In genomic region chr4:89254847-89255246, GRCh38 we compare ENCODE assay signal across 8 cellular contexts. TPM values are rescaled to one million over a fixed set of nuclear protein-coding genes. Genes with fewer than 3 reads are reported as not detected.
DNase-seq lines count a peak whose midpoint lies in the region; ATAC-seq, FAIRE-seq and TF ChIP-seq lines count a peak whose summit lies in the region.

No MANE protein-coding gene starts in this region.

- H3K23ac ChIP-seq in H1 (ENCODE audit: insufficient read length) = no peak overlapping the region

- no peak overlapping the region for H3K4me3 ChIP-seq in AG04449 (ENCODE audit: low read depth, low read length)
- no peak overlapping the region for H3K4me3 ChIP-seq in H1 (ENCODE audit: extremely low read depth in 1 of 4, insufficient read depth in 2 of 4, low read depth in 3 of 4, low read length in 4 of 4)
- no peak overlapping the region for H3K4me3 ChIP-seq in parathyroid adenoma (ENCODE audit: low read depth, low read length)

- H3K27me3 ChIP-seq in H1 (replicated peaks in 1 of 4; ENCODE audit: control insufficient read depth in 3 of 4, extremely low read depth in 1 of 4, insufficient read depth in 3 of 4, low read length in 3 of 4) (no peaks in the 10 kb centered on the region), parathyroid adenoma (ENCODE audit: control insufficient read depth, insufficient read depth, low read length) (no peaks in the 10 kb centered on the region)

- POLR2A ChIA-PET in AG04449 (lab: Yijun Ruan, JAX) = no interaction called here
- POLR2A ChIA-PET in H1 (lab: Charles Lee; ENCODE audit: partially characterized antibody) = no interaction called here

- no peak overlapping the region for H3K14ac ChIP-seq in H1 (ENCODE audit: insufficient read length)

- FAIRE-seq in GM12892 (lab: Jason Lieb, UNC) (peak; percentile 62), H1 (lab: Jason Lieb, UNC) (peak; percentile 63)

- H2BK5ac ChIP-seq in H1 (ENCODE audit: low read depth, low read length) = no peak overlapping the region

- H3K4ac ChIP-seq in H1 (replicated peaks; ENCODE audit: insufficient read length, low read depth, low read length) = no peak overlapping the region

- H2BK20ac ChIP-seq in H1 (ENCODE audit: low read length) = no peak overlapping the region

- no peak overlapping the region for H2AK5ac ChIP-seq in H1 (ENCODE audit: low read depth, low read length)

- no peak overlapping the region for H2BK15ac ChIP-seq in H1 (ENCODE audit: low read length)

- H3K4me1 Mint-ChIP-seq in activated CD4-positive, alpha-beta T cell treated with anti-CD3 and anti-CD28 coated beads, Interleukin-2, amount 10 ng/mL, durations not matched to agents 24 days and 14 days = peaks cover 64% of the 10 kb centered on the region

- no peaks in the 10 kb centered on the region for H3K27me3 Mint-ChIP-seq in activated CD4-positive, alpha-beta T cell treated with anti-CD3 and anti-CD28 coated beads, Interleukin-2, amount 10 ng/mL, durations not matched to agents 24 days and 14 days

- no peak overlapping the region for H3K56ac ChIP-seq in H1 (replicated peaks; ENCODE audit: insufficient read length, low read depth, low read length)

- H3K27ac Mint-ChIP-seq in activated CD4-positive, alpha-beta T cell treated with anti-CD3 and anti-CD28 coated beads, Interleukin-2, amount 10 ng/mL, durations not matched to agents 24 days and 14 days = peak overlapping the region; percentile 18

- TF ChIP-seq POLR2A in GM12892 (IDR thresholded peaks at IDR 0.05; ENCODE audit: low read depth, low read length) (no peak), H1 (IDR thresholded peaks at IDR 0.05; ENCODE audit: control extremely low read depth in 1 of 2, low read depth in 2 of 2, low read length in 2 of 2) (no peak)

- no peak overlapping the region for H4K5ac ChIP-seq in H1 (ENCODE audit: insufficient read length, low read depth, low read length)

- no peak overlapping the region for H3K4me3 Mint-ChIP-seq in activated CD4-positive, alpha-beta T cell treated with anti-CD3 and anti-CD28 coated beads, Interleukin-2, amount 10 ng/mL, durations not matched to agents 24 days and 14 days

- intact Hi-C loops in activated CD4-positive, alpha-beta T cell treated with anti-CD3 and anti-CD28 coated beads, Interleukin-2, amount 10 ng/mL, durations not matched to agents 24 days and 14 days (cut with micrococcal nuclease) = loop anchor here (2.0 to 10.0 kb wide), 2 partner anchors 34 to 180 kb away; no protein-coding TSS in a partner anchor

- H4K20me1 ChIP-seq in H1 (replicated peaks in 1 of 2; ENCODE audit: control insufficient read depth in 1 of 2, insufficient read depth in 2 of 2, low read length in 2 of 2) = no peaks in the 10 kb centered on the region

- no peaks in the 10 kb centered on the region for H3K9me3 Mint-ChIP-seq in activated CD4-positive, alpha-beta T cell treated with anti-CD3 and anti-CD28 coated beads, Interleukin-2, amount 10 ng/mL, durations not matched to agents 24 days and 14 days

- H3K9me3 ChIP-seq in H1 (ENCODE audit: insufficient read depth in 2 of 2, low read depth in 1 of 2, low read length in 1 of 2) = no peaks in the 10 kb centered on the region
- no peaks in the 10 kb centered on the region for H3K9me3 ChIP-seq in parathyroid adenoma (ENCODE audit: control insufficient read depth, low read length)

- H3K36me3 Mint-ChIP-seq in activated CD4-positive, alpha-beta T cell treated with anti-CD3 and anti-CD28 coated beads, Interleukin-2, amount 10 ng/mL, durations not matched to agents 24 days and 14 days (ENCODE audit: low read depth) = peaks cover 29% of the 10 kb centered on the region

- H3K4me2 ChIP-seq in H1 (ENCODE audit: insufficient read depth in 1 of 2, low read depth in 2 of 2, low read length in 2 of 2) = no peak overlapping the region
- no peak overlapping the region for H3K4me2 ChIP-seq in parathyroid adenoma (ENCODE audit: low read length)

- H2BK12ac ChIP-seq in H1 (ENCODE audit: low read depth, low read length) = no peak overlapping the region

- TF ChIP-seq CTCF in AG04449 (IDR thresholded peaks at IDR 0.05; ENCODE audit: insufficient read depth, low read length, missing control alignments) = peak; percentile 62
- TF ChIP-seq CTCF in H1 (IDR thresholded peaks at IDR 0.05; ENCODE audit: control extremely low read depth in 1 of 3, insufficient read depth in 1 of 3, low read depth in 1 of 3, low read length in 3 of 3) = peak; percentile 73 to 74 (median 74)
- TF ChIP-seq CTCF in parathyroid adenoma (IDR thresholded peaks at IDR 0.05) = peak; percentile 54

- TF ChIP-seq EP300 in Ishikawa (IDR thresholded peaks at IDR 0.05; ENCODE audit: borderline replicate concordance) (no peak), H1 (IDR thresholded peaks at IDR 0.05; ENCODE audit: borderline replicate concordance in 1 of 2, low read depth in 2 of 2, low read length in 2 of 2) (no peak)

- H3K27ac ChIP-seq in H1 (ENCODE audit: low read depth, low read length) (no peak overlapping the region), parathyroid adenoma (no peak overlapping the region)

- CTCF ChIA-PET in AG04449 (lab: Yijun Ruan, JAX) (interaction anchor here (0.9 to 1.9 kb wide), 4 partner anchors 66 to 188 kb away, joined by 3 to 12 read pairs (median 4); no protein-coding TSS in a partner anchor), H1 (lab: Charles Lee; ENCODE audit: partially characterized antibody) (interaction anchor here (0.6 to 2.5 kb wide), 23 partner anchors 9 to 396 kb away, joined by 3 to 17 read pairs (median 4); partner anchors contain the start of gene GPRIN3)

- H3K23me2 ChIP-seq in H1 (ENCODE audit: low read depth, low read length) = no peaks in the 10 kb centered on the region; the same call in 1 of the 2 replicates

- no peak for DNase-seq in AG04449 (ENCODE audit: low read depth, low spot score)
- DNase-seq in GM12892 (ENCODE audit: insufficient read length) = peak; percentile 5
- peak; percentile 80 for DNase-seq in activated CD4-positive, alpha-beta T cell treated with anti-CD3 and anti-CD28 coated beads, Interleukin-2, amount 10 ng/mL, durations not matched to agents 24 days and 14 days
- DNase-seq in H1 (ENCODE audit: low read depth in 1 of 2, low spot score in 2 of 2) = peak in 1 of 2 experiments; percentile 63
- no peak for DNase-seq in nucleus accumbens (lab: John Stamatoyannopoulos, UW)

- no peaks in the 10 kb centered on the region for H3K79me2 ChIP-seq in H1 (ENCODE audit: control insufficient read depth in 1 of 2, insufficient read depth in 2 of 2, low read length in 2 of 2)
- H3K79me2 ChIP-seq in parathyroid adenoma = no peaks in the 10 kb centered on the region

- no peak overlapping the region for H4K91ac ChIP-seq in H1 (replicated peaks; ENCODE audit: insufficient read length, low read length)

- TF ChIP-seq RAD21 in Ishikawa (IDR thresholded peaks at IDR 0.05; ENCODE audit: low read depth) = peak; percentile 56
- peak; percentile 59 to 70 for TF ChIP-seq RAD21 in H1 (IDR thresholded peaks at IDR 0.05 in 1 of 2, conservative IDR thresholded peaks at IDR 0.05 in 1 of 2; ENCODE audit: low read depth in 2 of 2, low read length in 2 of 2)

- WGBS in H1 (ENCODE audit: extremely low coverage in 1 of 2, insufficient coverage in 1 of 2, insufficient read length in 1 of 2, insufficient replicate concordance in 2 of 2, low coverage in 1 of 2, low lambda C conversion rate in 2 of 2, missing lambda C conversion rate in 1 of 2), 2 experiments = 7% methylated on average over 3 of the region's 3 CpGs; no CpG with 5 or more reads in 1 of the 2 experiments

- H4K8ac ChIP-seq in H1 (ENCODE audit: extremely low read depth, insufficient read depth, low read length) = no peak overlapping the region

- H2BK120ac ChIP-seq in H1 (replicated peaks; ENCODE audit: low read depth, low read length) = no peak overlapping the region

- H3K4me1 ChIP-seq in H1 (replicated peaks in 1 of 4; ENCODE audit: control insufficient read depth in 3 of 4, insufficient read depth in 4 of 4, low read length in 3 of 4) (peaks cover 0 to 5% (median 3%) of the 10 kb centered on the region in 4 experiments; a peak in 5 of 7 replicates), parathyroid adenoma (no peaks in the 10 kb centered on the region)

- no peaks in the 10 kb centered on the region for H3K36me3 ChIP-seq in H1 (ENCODE audit: control insufficient read depth in 2 of 4, insufficient read depth in 4 of 4, low read length in 3 of 4)
- no peaks in the 10 kb centered on the region for H3K36me3 ChIP-seq in parathyroid adenoma (ENCODE audit: control insufficient read depth, insufficient read depth, low read length)

- H3K9ac ChIP-seq in H1 (replicated peaks in 1 of 4; ENCODE audit: extremely low read depth in 1 of 4, low read depth in 3 of 4, low read length in 3 of 4) (no peak overlapping the region), parathyroid adenoma (no peak overlapping the region)

- ATAC-seq in GM21447 (IDR thresholded peaks at IDR 0.05; ENCODE audit: unreplicated experiment) = no peak

- H2AFZ ChIP-seq in H1 (ENCODE audit: low read length) (no peak overlapping the region), parathyroid adenoma (no peak overlapping the region)

- no peaks in the 10 kb centered on the region for H3K79me1 ChIP-seq in H1 (ENCODE audit: low read depth, low read length)

- no peak overlapping the region for H3K18ac ChIP-seq in H1 (ENCODE audit: extremely low read depth, low read length)

TF ChIP-seq in Ishikawa, 13 proteins besides CTCF, POLR2A, EP300 and RAD21:
- TF ChIP-seq TAF1 (IDR thresholded peaks at IDR 0.05; ENCODE audit: low read depth) = no peak

TF ChIP-seq in H1, 55 proteins besides CTCF, POLR2A, EP300 and RAD21 (continues in another document):
- no peak for TF ChIP-seq POU5F1 (IDR thresholded peaks at IDR 0.05; ENCODE audit: low read depth, low read length)
- no peak for TF ChIP-seq CEBPB (IDR thresholded peaks at IDR 0.05; ENCODE audit: low read depth, low read length)
- TF ChIP-seq NRF1 (IDR thresholded peaks at IDR 0.05; ENCODE audit: low read depth, low read length) = no peak
- no peak for TF ChIP-seq BRCA1 (IDR thresholded peaks at IDR 0.05; ENCODE audit: low read depth, low read length)
- TF ChIP-seq SP2 (IDR thresholded peaks at IDR 0.05; ENCODE audit: low read length) = no peak
- no peak for TF ChIP-seq FOSL1 (IDR thresholded peaks at IDR 0.05; ENCODE audit: insufficient read depth, low read depth, low read length)
- no peak for TF ChIP-seq CHD1 (IDR thresholded peaks at IDR 0.05; ENCODE audit: low read depth, low read length)
- no peak for TF ChIP-seq CBX5 (IDR thresholded peaks at IDR 0.05; ENCODE audit: low read depth, low read length)

RNA-seq across cellular contexts. Expression of gene GPRIN3, which starts 52.8 kb away (rescaled TPM):
- polyA plus RNA-seq in GM12892 (2012; ENCODE audit: missing spikeins) = not detected
- 26.2 and 26.8 TPM in 2 replicates for total RNA-seq in activated CD4-positive, alpha-beta T cell treated with anti-CD3 and anti-CD28 coated beads, Interleukin-2, amount 10 ng/mL, durations not matched to agents 24 days and 14 days
- total RNA-seq in H1 (2021; fragmentation: NEBNext Ultra II Directional; extraction: Animal tissue kit (Norgen Biotek cat#: 25700)) = 1.4 and 1.6 TPM in 2 replicates
- 0.16 and 0.17 TPM in 2 replicates for polyA plus RNA-seq in H1 (2011; rRNA removed)
- polyA plus RNA-seq in H1 (2011; cell fraction: cytosol; rRNA removed) = 0.18 TPM
- polyA plus RNA-seq in H1 (2011; cell fraction: nucleus; rRNA removed) = 0.41 TPM
- polyA plus RNA-seq in H1 (2012, experiment 1 of 2) = 0.29 to 0.43 TPM (median 0.41 TPM) in 4 replicates
- polyA plus RNA-seq in H1 (2012, experiment 2 of 2) = 0.04 TPM
- 0.43 TPM for polyA plus RNA-seq in H1 (2013, experiment 1 of 2)
- polyA plus RNA-seq in H1 (2013, experiment 2 of 2) = 0.44 TPM
- polyA minus RNA-seq in H1 (2011; rRNA and poly(A)+ RNA removed) = 1.4 and 1.8 TPM in 2 replicates
- 0.73 TPM for polyA minus RNA-seq in H1 (2011; cell fraction: cytosol; rRNA and poly(A)+ RNA removed)
- 1.9 TPM for polyA minus RNA-seq in H1 (2011; cell fraction: nucleus; rRNA and poly(A)+ RNA removed)

Comparison
In these comparisons a context has a peak if more than half of its experiments do, and no peak if none do; other contexts are left out.
1. DNase-seq: peak in GM12892 (single experiment) and activated CD4-positive, alpha-beta T cell treated with anti-CD3 and anti-CD28 coated beads, Interleukin-2, amount 10 ng/mL, durations not matched to agents 24 days and 14 days (single experiment); none in AG04449 (single experiment) and nucleus accumbens (0 of 56).
2. RNA of gene GPRIN3, which starts 52.8 kb away (total RNA-seq): 26.2 to 26.8 TPM in activated CD4-positive, alpha-beta T cell treated with anti-CD3 and anti-CD28 coated beads, Interleukin-2, amount 10 ng/mL, durations not matched to agents 24 days and 14 days; 1.4 to 1.6 TPM in H1; every median in the first group is over 10 times any median in the second.
3. Peak in every context shown above with its lines, with median percentiles within 50 percentile points of each other: CTCF ChIP-seq.